In the genomic region with DNA sequence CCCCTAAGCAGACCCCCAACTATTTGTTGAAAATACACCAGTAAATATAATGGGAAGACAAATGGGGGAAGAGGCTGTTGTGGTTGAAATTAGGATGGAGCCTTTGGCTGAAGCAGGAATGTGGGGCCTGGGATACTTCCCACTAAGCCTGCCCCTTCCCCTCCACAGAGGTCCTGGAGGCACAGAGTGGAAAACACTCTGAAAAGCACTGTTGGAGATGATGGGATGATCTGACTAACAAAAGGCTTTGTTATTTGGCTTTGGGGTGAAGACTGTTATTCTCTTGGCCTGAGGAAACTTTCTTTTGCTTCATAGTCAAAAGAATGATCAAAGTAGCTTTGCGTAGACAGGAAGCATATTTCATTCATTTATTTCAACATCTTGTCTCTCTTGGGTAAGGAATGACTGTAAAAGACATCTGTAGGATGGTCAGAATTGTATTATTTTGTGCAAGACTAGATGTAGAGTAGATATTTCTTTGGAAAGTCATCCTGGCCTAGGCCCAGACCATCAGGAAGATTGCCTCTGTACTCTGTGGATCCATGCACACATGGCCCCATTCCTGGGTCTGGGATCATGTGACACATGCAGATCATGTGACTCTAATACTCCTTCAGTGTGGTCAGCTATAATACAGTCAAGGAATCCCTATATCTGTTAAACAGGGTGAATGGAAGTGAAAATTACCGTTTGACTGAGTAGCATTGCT, we compare ENCODE assay signal across 11 cellular contexts.
DNase-seq lines count a peak whose midpoint lies in the region; ATAC-seq and TF ChIP-seq lines count a peak whose summit lies in the region.
"Had no signal": no experiment of that assay in that cellular context is flagged by ENCODE, and none has a peak within 500 bp of the region (broad histone marks: within the 10 kb centered on the region; RNA-seq: fewer than 3 reads in every experiment).

No MANE protein-coding gene starts in this region.

- H2BK15ac ChIP-seq in mesenchymal stem cell (ENCODE audit: low read depth, poor library complexity, severe bottlenecking), result no peak overlapping the region

- H3K27me3 ChIP-seq in adipocyte (replicated peaks; ENCODE audit: control insufficient read depth, insufficient read depth, low read length) (no peaks in the 10 kb centered on the region), mesenchymal stem cell (ENCODE audit: control insufficient read depth in 1 of 2, insufficient read depth in 1 of 2, low read length in 2 of 2) (peaks cover 0 to 3% of the 10 kb centered on the region in 2 experiments), ascending aorta (no peaks in the 10 kb centered on the region)
- H3K27me3 ChIP-seq: BLaER1 had no signal

- H3K79me1 ChIP-seq in mesenchymal stem cell (replicated peaks; ENCODE audit: low read length, poor library complexity, severe bottlenecking), result no peaks in the 10 kb centered on the region

- peak overlapping the region; percentile 21 for H3K4me3 ChIP-seq in adipocyte (ENCODE audit: low read length)
- H3K4me3 ChIP-seq in mesenchymal stem cell (ENCODE audit: insufficient read depth in 1 of 2, low read depth in 1 of 2, low read length in 2 of 2), result peak overlapping the region in 1 of 2 experiments; percentile 14
- H3K4me3 ChIP-seq in ascending aorta, result no peak overlapping the region
- H3K4me3 ChIP-seq: BLaER1 had no signal

- H2BK12ac ChIP-seq in mesenchymal stem cell (ENCODE audit: low read length in 2 of 2), result no peak overlapping the region

- no peak overlapping the region for H3K4ac ChIP-seq in mesenchymal stem cell (ENCODE audit: low read depth in 1 of 2, low read length in 2 of 2)

- H3K14ac ChIP-seq in mesenchymal stem cell (ENCODE audit: low read length in 2 of 2), result no peak overlapping the region

- intact Hi-C loops in ascending aorta (cut with DNase I), result no loop called here

- no peak overlapping the region for H2AFZ ChIP-seq in mesenchymal stem cell (ENCODE audit: low read depth, low read length)

- peak overlapping the region; percentile 40 for H3K9ac ChIP-seq in adipocyte (ENCODE audit: low read length)
- H3K9ac ChIP-seq in mesenchymal stem cell (ENCODE audit: low read length), result peak overlapping the region; percentile 74
- H3K9ac ChIP-seq: BLaER1 had no signal

- H3K27ac ChIP-seq in mesenchymal stem cell (ENCODE audit: low read length, poor library complexity, severe bottlenecking) (no peak overlapping the region), ascending aorta (no peak overlapping the region)
- H3K27ac ChIP-seq: BLaER1 had no signal

- no peak overlapping the region for H4K8ac ChIP-seq in mesenchymal stem cell (ENCODE audit: low read length)

- H2AK5ac ChIP-seq in mesenchymal stem cell (ENCODE audit: low read length, severe bottlenecking), result no peak overlapping the region

- peaks cover 31% of the 10 kb centered on the region for H3K4me1 ChIP-seq in adipocyte (ENCODE audit: control insufficient read depth, insufficient read depth, low read length)
- no peaks in the 10 kb centered on the region for H3K4me1 ChIP-seq in mesenchymal stem cell (ENCODE audit: control insufficient read depth, insufficient read depth, low read depth, low read length)
- H3K4me1 ChIP-seq in ascending aorta, result no peaks in the 10 kb centered on the region

- WGBS in mesenchymal stem cell, result 67% methylated on average over 1 of the region's 2 CpGs

- no peak overlapping the region for H3K4me2 ChIP-seq in mesenchymal stem cell (ENCODE audit: low read length, poor library complexity, severe bottlenecking)
- H3K4me2 ChIP-seq: BLaER1 had no signal

- no peak overlapping the region for H2BK120ac ChIP-seq in mesenchymal stem cell (ENCODE audit: low read depth, low read length)

- no peak overlapping the region for H4K91ac ChIP-seq in mesenchymal stem cell (ENCODE audit: low read length)

- no peak overlapping the region for H2BK5ac ChIP-seq in mesenchymal stem cell (ENCODE audit: low read depth, low read length, poor library complexity, severe bottlenecking)

- DNase-seq in AG08395 (ENCODE audit: low spot score) (peak; percentile 82), GM04503 (ENCODE audit: low read depth) (peak; percentile 24), adipocyte (ENCODE audit: low read depth) (peak; percentile 13), mesenchymal stem cell (no peak), NCI-H1105 treated with DMSO at 0.1 percent for 48 hours (lab: John Stamatoyannopoulos, UW) (no peak), COLO829 (ENCODE audit: low spot score) (no peak), ascending aorta (ENCODE audit: low spot score in 2 of 2) (no peak)
- DNase-seq: activated gamma-delta T cell, NCI-H226 had no signal

- no peak overlapping the region for H3K23ac ChIP-seq in mesenchymal stem cell (ENCODE audit: low read length in 2 of 2)

- TF ChIP-seq CTCF in ascending aorta (IDR thresholded peaks at IDR 0.05), result no peak

- H3K9me3 ChIP-seq in adipocyte (ENCODE audit: control insufficient read depth, low read length) (no peaks in the 10 kb centered on the region), mesenchymal stem cell (ENCODE audit: control insufficient read depth, low read length) (no peaks in the 10 kb centered on the region), ascending aorta (no peaks in the 10 kb centered on the region)
- H3K9me3 ChIP-seq: BLaER1 had no signal

- ATAC-seq in HG02678 (IDR thresholded peaks at IDR 0.05; ENCODE audit: unreplicated experiment), result no peak

- peaks cover 4% of the 10 kb centered on the region for H3K36me3 ChIP-seq in adipocyte (ENCODE audit: control insufficient read depth, insufficient read depth, low read length, severe bottlenecking)
- H3K36me3 ChIP-seq in mesenchymal stem cell (ENCODE audit: control insufficient read depth in 1 of 2, insufficient read depth in 2 of 2, low read depth in 1 of 2, low read length in 2 of 2), result no peaks in the 10 kb centered on the region
- no peaks in the 10 kb centered on the region for H3K36me3 ChIP-seq in ascending aorta
- H3K36me3 ChIP-seq: BLaER1 had no signal

- H3K18ac ChIP-seq in mesenchymal stem cell (ENCODE audit: low read depth in 1 of 2, low read length in 2 of 2), result no peak overlapping the region

Comparison
In these comparisons a context has a peak if more than half of its experiments do, and no peak if none do; other contexts are left out.
1. DNase-seq: peak in AG08395 (single experiment), GM04503 (single experiment) and adipocyte (single experiment); none in mesenchymal stem cell (single experiment), NCI-H1105 treated with DMSO at 0.1 percent for 48 hours (single experiment), COLO829 (single experiment) and ascending aorta (0 of 2).